Comparison of ENCODE assay signal across 8 cellular contexts in the genomic region with DNA sequence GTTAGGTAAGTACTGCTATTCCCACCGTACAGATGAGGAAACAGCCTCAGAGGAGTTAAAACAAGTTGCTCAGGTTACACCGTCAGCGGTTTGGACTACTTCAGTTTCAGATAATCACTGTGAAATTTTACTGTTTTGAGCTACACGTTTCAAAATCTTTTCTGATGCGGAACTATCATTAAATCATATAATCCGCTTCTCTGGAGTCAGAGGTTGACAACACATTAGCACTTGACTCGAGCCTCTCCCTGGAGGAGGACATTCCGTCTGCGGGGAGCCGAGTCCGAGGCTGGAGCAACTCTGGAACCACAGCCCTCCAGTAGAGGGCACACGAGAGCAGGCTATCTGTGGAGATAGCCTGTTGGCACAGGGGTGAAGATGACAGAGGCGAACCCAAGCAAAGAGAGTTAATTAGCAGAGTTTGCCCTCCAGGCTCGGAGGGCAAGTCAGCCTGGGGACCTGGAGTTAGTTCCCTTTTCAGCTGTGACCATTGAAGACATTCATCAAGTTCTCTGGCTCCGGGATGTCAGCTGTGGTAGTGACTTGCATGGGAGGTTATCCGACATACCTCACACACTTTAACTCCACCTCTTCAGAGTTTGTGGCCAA.
A peak's percentile ranks its signal among the peaks of the same experiment; 100 is the strongest.
DNase-seq lines count a peak whose midpoint lies in the region; ATAC-seq and TF ChIP-seq lines count a peak whose summit lies in the region.

No MANE protein-coding gene starts in this region.

- ATAC-seq in GM18868 (IDR thresholded peaks at IDR 0.05; ENCODE audit: unreplicated experiment) = peak; percentile 92
- peak; percentile 71 for ATAC-seq in HG03135 (IDR thresholded peaks at IDR 0.05; ENCODE audit: unreplicated experiment)
- ATAC-seq in lung (ENCODE audit: insufficient read depth, low FRiP score) = peak; percentile 84

- WGBS in lung, 2 donors = 24 to 33% methylated on average over 16 of the region's 16 CpGs

- TF ChIP-seq CTCF in lung (IDR thresholded peaks at IDR 0.05; ENCODE audit: control extremely low read depth, extremely low read depth) = peak; percentile 76

- H3K27me3 ChIP-seq in lung (ENCODE audit: control insufficient read depth, insufficient read depth) = no peaks in the 10 kb centered on the region

- DNase-seq in Ammon's horn (ENCODE audit: low spot score) = peak; percentile 84
- DNase-seq in NCI-H526 (lab: John Stamatoyannopoulos, UW) = peak; percentile 69 to 83
- DNase-seq in activated CD4-positive, alpha-beta T cell treated with anti-CD3 and anti-CD28 coated beads, Interleukin-2, amount 50 U/mL, for 24 hours (ENCODE audit: low read depth in 1 of 2, low spot score in 1 of 2) = peak; percentile 52 to 64
- peak; percentile 23 to 71 for DNase-seq in dermis microvascular lymphatic vessel endothelial cell (ENCODE audit: low read depth in 2 of 2)
- DNase-seq in lung (ENCODE audit: low spot score) = peak; percentile 78
- peak; percentile 51 for DNase-seq in stimulated activated CD8-positive, alpha-beta memory T cell treated with anti-CD3 and anti-CD28 coated beads, Interleukin-15, amount 100 ng/mL, for 1 hour (ENCODE audit: low read depth)

- no peaks in the 10 kb centered on the region for H3K36me3 ChIP-seq in lung (ENCODE audit: control insufficient read depth in 2 of 2, insufficient read depth in 2 of 2, low read length in 2 of 2)

- peaks cover 18 to 22% of the 10 kb centered on the region in 2 donors for H3K4me1 ChIP-seq in lung (ENCODE audit: control insufficient read depth in 2 of 2, insufficient read depth in 2 of 2, low read length in 2 of 2)

- H3K27ac ChIP-seq in lung (ENCODE audit: low read depth in 1 of 2, low read length in 1 of 2) = no peak overlapping the region

- no peaks in the 10 kb centered on the region for H3K9me3 ChIP-seq in lung (ENCODE audit: control insufficient read depth in 2 of 2, insufficient read depth in 1 of 2, low read length in 1 of 2)

- no peak overlapping the region for H3K4me3 ChIP-seq in lung
